In genomic region chr12:45611495-45611894, GRCh38 we compare ENCODE assay signal across 26 cellular contexts.
DNase-seq lines count a peak whose midpoint lies in the region; ATAC-seq, FAIRE-seq and TF ChIP-seq lines count a peak whose summit lies in the region.
"Had no signal": no experiment of that assay in that cellular context is flagged by ENCODE, and none has a peak within 500 bp of the region (broad histone marks: within the 10 kb centered on the region; RNA-seq: fewer than 3 reads in every experiment).

No MANE protein-coding gene starts in this region.

- H3K27ac Mint-ChIP-seq in activated T-cell treated with anti-CD3 and anti-CD28 coated beads, Interleukin-2, amount 50 U/mL, for 72 hours = no peak overlapping the region
- no peak overlapping the region for H3K27ac Mint-ChIP-seq in activated T-cell treated with anti-CD3 and anti-CD28 coated beads, Interleukin-2, amount 50 U/mL, for 24 hours
- H3K27ac Mint-ChIP-seq: activated naive CD4-positive, alpha-beta T cell treated with anti-CD3 and anti-CD28 coated beads, Interleukin-2, amount 50 U/mL, for 72 hours; activated T-helper 2 cell treated with anti-CD3 and anti-CD28 coated beads, Interferon-gamma antibody, Interleukin-2, Interleukin-4, amounts not matched to agents 10 μg/mL and 5 μg/mL and 100 μg/mL, durations not matched to agents 14 hours and 24 hours and 36 hours; neural progenitor cell; progenitor cell of endocrine pancreas had no signal

- H3K9me3 Mint-ChIP-seq in activated T-cell treated with anti-CD3 and anti-CD28 coated beads, Interleukin-2, amount 50 U/mL, for 72 hours = no peaks in the 10 kb centered on the region
- H3K9me3 Mint-ChIP-seq in activated T-cell treated with anti-CD3 and anti-CD28 coated beads, Interleukin-2, amount 50 U/mL, for 24 hours = no peaks in the 10 kb centered on the region
- H3K9me3 Mint-ChIP-seq: activated naive CD4-positive, alpha-beta T cell treated with anti-CD3 and anti-CD28 coated beads, Interleukin-2, amount 50 U/mL, for 72 hours; activated T-helper 2 cell treated with anti-CD3 and anti-CD28 coated beads, Interferon-gamma antibody, Interleukin-2, Interleukin-4, amounts not matched to agents 10 μg/mL and 5 μg/mL and 100 μg/mL, durations not matched to agents 14 hours and 24 hours and 36 hours; effector memory CD8-positive, alpha-beta T cell; neural progenitor cell had no signal

- intact Hi-C loops in endothelial cell of umbilical vein (cut with micrococcal nuclease) = loop anchor here (10.0 kb wide), 1 partner anchor 347 kb away; no protein-coding TSS in a partner anchor
- intact Hi-C loops in PC-3 (cut with micrococcal nuclease) = no loop called here

- no peaks in the 10 kb centered on the region for H3K9me1 ChIP-seq in endothelial cell of umbilical vein (replicated peaks; ENCODE audit: control insufficient read depth, extremely low read depth, insufficient read depth, low read length)

- DNase-seq in activated T-cell treated with anti-CD3 and anti-CD28 coated beads, Interleukin-2, amount 50 U/mL, for 72 hours = no peak
- no peak for DNase-seq in activated T-cell treated with anti-CD3 and anti-CD28 coated beads, Interleukin-2, amount 50 U/mL, for 24 hours
- DNase-seq in endothelial cell of umbilical vein (ENCODE audit: low read depth, low spot score) (no peak), retinal pigment epithelial cell (ENCODE audit: low read depth) (no peak), amniotic stem cell (lab: John Stamatoyannopoulos, UW) (no peak), PC-3 (no peak), ecto neural progenitor cell (ENCODE audit: low spot score) (no peak)
- DNase-seq: 8988T; activated CD4-positive, alpha-beta T cell treated with anti-CD3 and anti-CD28 coated beads, Interleukin-2, amount 50 U/mL, for 1 hour; AML-193; DMS153; effector memory CD8-positive, alpha-beta T cell; esophagus squamous epithelium; GOT3; NCI-H1092 treated with DMSO at 0.1 percent for 48 hours; NCI-H2029 treated with DMSO at 0.1 percent for 48 hours; NCI-H446; NCI-H82; WERI-Rb-1 had no signal

- no peaks in the 10 kb centered on the region for H3K9me2 ChIP-seq in PC-3 (replicated peaks; ENCODE audit: low read length)
- H3K9me2 ChIP-seq: SK-N-SH had no signal

- H3K36me3 ChIP-seq in OCI-LY3 (replicated peaks; ENCODE audit: low read depth, low read length) = no peaks in the 10 kb centered on the region
- no peaks in the 10 kb centered on the region for H3K36me3 ChIP-seq in endothelial cell of umbilical vein (ENCODE audit: control insufficient read depth in 2 of 2, extremely low read depth in 1 of 2, insufficient read depth in 2 of 2, low read length in 2 of 2)
- no peaks in the 10 kb centered on the region for H3K36me3 ChIP-seq in PC-3 (ENCODE audit: low read depth, low read length)
- H3K36me3 ChIP-seq: esophagus squamous epithelium, neural progenitor cell, WERI-Rb-1 had no signal

- no peaks in the 10 kb centered on the region for H3K9me3 ChIP-seq in OCI-LY3 (ENCODE audit: insufficient read depth, low read length)
- H3K9me3 ChIP-seq in endothelial cell of umbilical vein (replicated peaks; ENCODE audit: control insufficient read depth, insufficient read depth, low read length) = no peaks in the 10 kb centered on the region
- H3K9me3 ChIP-seq in PC-3 (ENCODE audit: low read length) = no peaks in the 10 kb centered on the region
- H3K9me3 ChIP-seq: esophagus squamous epithelium had no signal

- H3K27ac ChIP-seq in OCI-LY3 (ENCODE audit: low read length) = no peak overlapping the region
- H3K27ac ChIP-seq in endothelial cell of umbilical vein (ENCODE audit: insufficient read depth, low read depth, low read length) = no peak overlapping the region
- no peak overlapping the region for H3K27ac ChIP-seq in PC-3 (ENCODE audit: low read length)
- H3K27ac ChIP-seq: esophagus squamous epithelium, neural progenitor cell, WERI-Rb-1 had no signal

- BruUV-seq in endothelial cell of umbilical vein (replicated peaks; lab: Mats Ljungman, UMichigan) (no TSS peak), PC-3 (replicated peaks; lab: Mats Ljungman, UMichigan) (no TSS peak)

- dilution Hi-C loops in endothelial cell of umbilical vein (cut with MboI; ENCODE audit: extremely low pct_ligation_motif_present, low sequenced_read_pairs) = no loop called here

- H3K27me3 ChIP-seq in OCI-LY3 (ENCODE audit: low read depth, low read length) (peaks cover 9% of the 10 kb centered on the region; the same call in 1 of the 2 replicates), endothelial cell of umbilical vein (ENCODE audit: control insufficient read depth in 2 of 2, insufficient read depth in 2 of 2, low read length in 2 of 2) (no peaks in the 10 kb centered on the region), PC-3 (ENCODE audit: low read length) (no peaks in the 10 kb centered on the region)
- H3K27me3 ChIP-seq: neural progenitor cell had no signal

- H3K4me3 ChIP-seq in OCI-LY3 (ENCODE audit: low read length) (peak overlapping the region; percentile 56; the same call in 1 of the 2 replicates), endothelial cell of umbilical vein (replicated peaks in 1 of 3; ENCODE audit: insufficient read depth in 1 of 3, low read depth in 1 of 3, low read length in 3 of 3) (no peak overlapping the region), retinal pigment epithelial cell (ENCODE audit: low read length) (peak overlapping the region; percentile 30), PC-3 (ENCODE audit: low read length) (no peak overlapping the region)
- H3K4me3 ChIP-seq: neural progenitor cell had no signal

- FAIRE-seq in endothelial cell of umbilical vein (lab: Jason Lieb, UNC) = no peak
- FAIRE-seq: G401.6 had no signal

- TF ChIP-seq CTCF in OCI-LY3 (IDR thresholded peaks at IDR 0.05; ENCODE audit: low read depth, low read length) (no peak), endothelial cell of umbilical vein (IDR thresholded peaks at IDR 0.05; ENCODE audit: extremely low read depth in 1 of 2, insufficient read depth in 1 of 2, low read depth in 1 of 2, low read length in 2 of 2) (no peak), retinal pigment epithelial cell (conservative IDR thresholded peaks at IDR 0.05; ENCODE audit: low read depth, low read length) (no peak), PC-3 (conservative IDR thresholded peaks at IDR 0.05; ENCODE audit: low read depth, low read length) (no peak)

- peak overlapping the region; percentile 28 to 40 for H3K4me3 Mint-ChIP-seq in activated T-cell treated with anti-CD3 and anti-CD28 coated beads, Interleukin-2, amount 50 U/mL, for 72 hours
- no peak overlapping the region for H3K4me3 Mint-ChIP-seq in activated T-cell treated with anti-CD3 and anti-CD28 coated beads, Interleukin-2, amount 50 U/mL, for 24 hours
- H3K4me3 Mint-ChIP-seq: neural progenitor cell had no signal

- peaks cover 5% of the 10 kb centered on the region for H3K27me3 Mint-ChIP-seq in activated T-cell treated with anti-CD3 and anti-CD28 coated beads, Interleukin-2, amount 50 U/mL, for 72 hours (ENCODE audit: low read depth)
- peaks cover 4% of the 10 kb centered on the region for H3K27me3 Mint-ChIP-seq in activated T-cell treated with anti-CD3 and anti-CD28 coated beads, Interleukin-2, amount 50 U/mL, for 24 hours
- H3K27me3 Mint-ChIP-seq: progenitor cell of endocrine pancreas had no signal

- H3K36me3 Mint-ChIP-seq in activated T-cell treated with anti-CD3 and anti-CD28 coated beads, Interleukin-2, amount 50 U/mL, for 72 hours (ENCODE audit: insufficient read depth in 2 of 2) = no peaks in the 10 kb centered on the region
- H3K36me3 Mint-ChIP-seq in activated T-cell treated with anti-CD3 and anti-CD28 coated beads, Interleukin-2, amount 50 U/mL, for 24 hours (ENCODE audit: low read depth) = no peaks in the 10 kb centered on the region
- H3K36me3 Mint-ChIP-seq: activated naive CD4-positive, alpha-beta T cell treated with anti-CD3 and anti-CD28 coated beads, Interleukin-2, amount 50 U/mL, for 72 hours; neural progenitor cell had no signal

- CTCF ChIA-PET in endothelial cell of umbilical vein (lab: Charles Lee) (interaction anchor here (1.0 to 1.5 kb wide), 6 partner anchors 22 to 173 kb away, joined by 3 to 13 read pairs (median 4); no protein-coding TSS in a partner anchor), PC-3 (lab: Charles Lee) (no interaction called here)

- H3K4me1 Mint-ChIP-seq in activated T-cell treated with anti-CD3 and anti-CD28 coated beads, Interleukin-2, amount 50 U/mL, for 72 hours (ENCODE audit: low read depth) = peaks cover 10% of the 10 kb centered on the region
- H3K4me1 Mint-ChIP-seq in activated T-cell treated with anti-CD3 and anti-CD28 coated beads, Interleukin-2, amount 50 U/mL, for 24 hours (ENCODE audit: low read depth) = peaks cover 12% of the 10 kb centered on the region
- H3K4me1 Mint-ChIP-seq: neural progenitor cell had no signal

- H2AFZ ChIP-seq in OCI-LY3 (ENCODE audit: low read depth, low read length) = no peak overlapping the region
- H2AFZ ChIP-seq in endothelial cell of umbilical vein (ENCODE audit: low read depth, low read length) = peak overlapping the region; percentile 75
- H2AFZ ChIP-seq in PC-3 (ENCODE audit: low read length) = no peak overlapping the region
- H2AFZ ChIP-seq: neural progenitor cell had no signal

- H3K4me2 ChIP-seq in OCI-LY3 (ENCODE audit: low read length) = peak overlapping the region; percentile 59
- peak overlapping the region; percentile 35 for H3K4me2 ChIP-seq in endothelial cell of umbilical vein (ENCODE audit: insufficient read depth, low read length)
- H3K4me2 ChIP-seq in PC-3 (ENCODE audit: low read length) = no peak overlapping the region
- H3K4me2 ChIP-seq: neural progenitor cell, SK-N-SH had no signal

- no peaks in the 10 kb centered on the region for H4K20me1 ChIP-seq in OCI-LY3 (ENCODE audit: insufficient read depth, low read length)
- no peaks in the 10 kb centered on the region for H4K20me1 ChIP-seq in endothelial cell of umbilical vein (replicated peaks; ENCODE audit: control insufficient read depth, extremely low read depth, insufficient read depth, low read length)
- H4K20me1 ChIP-seq in PC-3 (ENCODE audit: low read length) = no peaks in the 10 kb centered on the region

- no peak for TF ChIP-seq POLR2A in endothelial cell of umbilical vein (IDR thresholded peaks at IDR 0.05; ENCODE audit: low read depth, low read length)

- H3K9ac ChIP-seq in OCI-LY3 (ENCODE audit: low read length) = no peak overlapping the region
- H3K9ac ChIP-seq in endothelial cell of umbilical vein (replicated peaks; ENCODE audit: extremely low read depth, insufficient read depth, low read length) = peak overlapping the region; percentile 21
- no peak overlapping the region for H3K9ac ChIP-seq in PC-3 (ENCODE audit: low read length)
- H3K9ac ChIP-seq: neural progenitor cell, SK-N-SH had no signal

- H3K4me1 ChIP-seq in OCI-LY3 (ENCODE audit: low read length) = no peaks in the 10 kb centered on the region
- H3K4me1 ChIP-seq in endothelial cell of umbilical vein (ENCODE audit: control insufficient read depth, extremely low read depth, insufficient read depth, low read length) = peaks cover 31% of the 10 kb centered on the region
- peaks cover 17% of the 10 kb centered on the region for H3K4me1 ChIP-seq in PC-3 (ENCODE audit: insufficient read depth, low read length)
- H3K4me1 ChIP-seq: neural progenitor cell had no signal

- POLR2A ChIA-PET in endothelial cell of umbilical vein (lab: Charles Lee) = no interaction called here
- POLR2A ChIA-PET in PC-3 (lab: Charles Lee; ENCODE audit: unreplicated experiment) = no interaction called here

- H3F3A ChIP-seq in PC-3 (ENCODE audit: low read length, unreplicated experiment) = no peaks in the 10 kb centered on the region

- H3K79me2 ChIP-seq in OCI-LY3 (ENCODE audit: low read length) = no peaks in the 10 kb centered on the region
- no peaks in the 10 kb centered on the region for H3K79me2 ChIP-seq in endothelial cell of umbilical vein (ENCODE audit: control insufficient read depth, insufficient read depth, low read length)
- H3K79me2 ChIP-seq in PC-3 (ENCODE audit: low read length) = no peaks in the 10 kb centered on the region

- ATAC-seq in activated T-cell treated with anti-CD3 and anti-CD28 coated beads, Interleukin-2, amount 50 U/mL, for 72 hours (replicated peaks in 1 of 2) = no peak
- no peak for ATAC-seq in PC-3
- ATAC-seq: effector memory CD8-positive, alpha-beta T cell had no signal

Comparison
In these comparisons a context has a peak if more than half of its experiments do, and no peak if none do; other contexts are left out.
1. H3K4me3 ChIP-seq: peak in OCI-LY3 (single experiment) and retinal pigment epithelial cell (single experiment); none in endothelial cell of umbilical vein (0 of 3) and PC-3 (single experiment).